Comparison of ENCODE assay signal across 1 cellular context in the genomic region with DNA sequence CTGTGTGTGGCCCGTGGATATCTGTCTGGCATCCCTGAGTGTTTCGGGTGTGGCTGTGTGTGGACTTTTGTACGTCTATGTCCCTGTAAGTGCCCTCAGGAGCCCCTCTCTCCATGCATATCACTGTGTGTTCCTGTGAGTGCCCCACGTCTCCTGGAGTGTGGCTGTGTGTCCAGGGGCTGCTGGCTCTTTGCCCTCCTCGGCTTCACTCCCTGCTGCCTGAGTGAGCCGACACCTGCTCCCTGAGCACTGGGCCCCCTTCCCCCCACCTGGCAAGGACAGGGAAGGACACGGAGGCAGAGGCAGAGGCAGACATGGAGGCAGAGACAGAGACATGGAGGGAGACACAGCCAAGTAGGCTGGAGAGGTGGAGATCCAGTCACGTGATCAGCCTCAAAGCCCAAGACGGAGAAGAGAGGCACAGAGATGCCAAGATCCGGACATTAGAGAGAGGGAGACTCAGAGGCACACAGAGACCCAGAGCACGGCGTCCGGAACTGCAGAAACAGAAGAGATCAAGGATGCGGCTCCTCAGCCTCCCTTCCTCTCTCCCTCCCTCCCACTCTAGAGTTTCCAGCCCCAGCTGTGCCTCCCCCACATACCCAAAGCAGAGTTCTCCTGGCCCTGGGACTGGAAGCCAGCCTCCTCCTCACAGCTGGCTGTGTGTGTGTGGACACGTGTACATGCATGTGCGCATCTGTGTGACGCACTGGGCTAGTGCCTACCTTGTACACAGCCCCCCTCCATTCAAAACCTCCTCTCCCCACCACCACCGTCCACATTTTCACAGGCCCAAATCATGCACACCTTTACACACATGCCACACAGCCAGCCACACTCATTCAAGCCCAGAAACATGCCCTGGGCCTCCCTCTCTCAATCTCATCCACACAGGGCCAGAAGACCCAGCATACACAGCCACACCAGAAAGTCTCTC.
TF ChIP-seq lines count a peak whose summit lies in the region.

No MANE protein-coding gene starts in this region.

TF ChIP-seq in HEK293, 187 proteins besides CTCF, POLR2A, EP300 and RAD21 (continued from another document):
- TF ChIP-seq, protein P1, sequence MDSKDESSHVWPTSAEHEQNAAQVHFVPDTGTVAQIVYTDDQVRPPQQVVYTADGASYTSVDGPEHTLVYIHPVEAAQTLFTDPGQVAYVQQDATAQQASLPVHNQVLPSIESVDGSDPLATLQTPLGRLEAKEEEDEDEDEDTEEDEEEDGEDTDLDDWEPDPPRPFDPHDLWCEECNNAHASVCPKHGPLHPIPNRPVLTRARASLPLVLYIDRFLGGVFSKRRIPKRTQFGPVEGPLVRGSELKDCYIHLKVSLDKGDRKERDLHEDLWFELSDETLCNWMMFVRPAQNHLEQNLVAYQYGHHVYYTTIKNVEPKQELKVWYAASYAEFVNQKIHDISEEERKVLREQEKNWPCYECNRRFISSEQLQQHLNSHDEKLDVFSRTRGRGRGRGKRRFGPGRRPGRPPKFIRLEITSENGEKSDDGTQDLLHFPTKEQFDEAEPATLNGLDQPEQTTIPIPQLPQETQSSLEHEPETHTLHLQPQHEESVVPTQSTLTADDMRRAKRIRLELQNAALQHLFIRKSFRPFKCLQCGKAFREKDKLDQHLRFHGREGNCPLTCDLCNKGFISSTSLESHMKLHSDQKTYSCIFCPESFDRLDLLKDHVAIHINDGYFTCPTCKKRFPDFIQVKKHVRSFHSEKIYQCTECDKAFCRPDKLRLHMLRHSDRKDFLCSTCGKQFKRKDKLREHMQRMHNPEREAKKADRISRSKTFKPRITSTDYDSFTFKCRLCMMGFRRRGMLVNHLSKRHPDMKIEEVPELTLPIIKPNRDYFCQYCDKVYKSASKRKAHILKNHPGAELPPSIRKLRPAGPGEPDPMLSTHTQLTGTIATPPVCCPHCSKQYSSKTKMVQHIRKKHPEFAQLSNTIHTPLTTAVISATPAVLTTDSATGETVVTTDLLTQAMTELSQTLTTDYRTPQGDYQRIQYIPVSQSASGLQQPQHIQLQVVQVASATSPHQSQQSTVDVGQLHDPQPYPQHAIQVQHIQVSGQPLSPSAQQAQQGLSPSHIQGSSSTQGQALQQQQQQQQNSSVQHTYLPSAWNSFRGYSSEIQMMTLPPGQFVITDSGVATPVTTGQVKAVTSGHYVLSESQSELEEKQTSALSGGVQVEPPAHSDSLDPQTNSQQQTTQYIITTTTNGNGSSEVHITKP (tag by site-specific recombination; IDR thresholded peaks at IDR 0.05) = peak; percentile 68
- TF ChIP-seq WT1 (tag by site-specific recombination; IDR thresholded peaks at IDR 0.05) (peak; percentile 50; the same call in 1 of the 2 replicates), ZNF341 (tag by site-specific recombination; IDR thresholded peaks at IDR 0.05; ENCODE audit: low read depth) (peak; percentile 57; the same call in 1 of the 2 replicates), OSR2 (tag by site-specific recombination; IDR thresholded peaks at IDR 0.05) (no peak), ZNF664 (tag by site-specific recombination; IDR thresholded peaks at IDR 0.05) (no peak), BCL11A (tag by site-specific recombination; IDR thresholded peaks at IDR 0.05; ENCODE audit: low read depth) (no peak), ZNF660 (tag by site-specific recombination; IDR thresholded peaks at IDR 0.05) (no peak), ZNF2 (tag by site-specific recombination; IDR thresholded peaks at IDR 0.05) (0 out of 2 replicates have a peak, but pooled peaks have one; percentile 15), ZNF433 (tag by site-specific recombination; IDR thresholded peaks at IDR 0.05; ENCODE audit: low read depth) (no peak), ZNF529 (tag by site-specific recombination; IDR thresholded peaks at IDR 0.05; ENCODE audit: insufficient replicate concordance) (no peak), ZNF335 (tag by site-specific recombination; conservative IDR thresholded peaks at IDR 0.05) (peak; percentile 29; the same call in 1 of the 2 replicates)
- TF ChIP-seq, protein P2, sequence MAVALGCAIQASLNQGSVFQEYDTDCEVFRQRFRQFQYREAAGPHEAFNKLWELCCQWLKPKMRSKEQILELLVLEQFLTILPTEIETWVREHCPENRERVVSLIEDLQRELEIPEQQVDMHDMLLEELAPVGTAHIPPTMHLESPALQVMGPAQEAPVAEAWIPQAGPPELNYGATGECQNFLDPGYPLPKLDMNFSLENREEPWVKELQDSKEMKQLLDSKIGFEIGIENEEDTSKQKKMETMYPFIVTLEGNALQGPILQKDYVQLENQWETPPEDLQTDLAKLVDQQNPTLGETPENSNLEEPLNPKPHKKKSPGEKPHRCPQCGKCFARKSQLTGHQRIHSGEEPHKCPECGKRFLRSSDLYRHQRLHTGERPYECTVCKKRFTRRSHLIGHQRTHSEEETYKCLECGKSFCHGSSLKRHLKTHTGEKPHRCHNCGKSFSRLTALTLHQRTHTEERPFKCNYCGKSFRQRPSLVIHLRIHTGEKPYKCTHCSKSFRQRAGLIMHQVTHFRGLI (tag by site-specific recombination; IDR thresholded peaks at IDR 0.05) = no peak
- TF ChIP-seq, protein P3, sequence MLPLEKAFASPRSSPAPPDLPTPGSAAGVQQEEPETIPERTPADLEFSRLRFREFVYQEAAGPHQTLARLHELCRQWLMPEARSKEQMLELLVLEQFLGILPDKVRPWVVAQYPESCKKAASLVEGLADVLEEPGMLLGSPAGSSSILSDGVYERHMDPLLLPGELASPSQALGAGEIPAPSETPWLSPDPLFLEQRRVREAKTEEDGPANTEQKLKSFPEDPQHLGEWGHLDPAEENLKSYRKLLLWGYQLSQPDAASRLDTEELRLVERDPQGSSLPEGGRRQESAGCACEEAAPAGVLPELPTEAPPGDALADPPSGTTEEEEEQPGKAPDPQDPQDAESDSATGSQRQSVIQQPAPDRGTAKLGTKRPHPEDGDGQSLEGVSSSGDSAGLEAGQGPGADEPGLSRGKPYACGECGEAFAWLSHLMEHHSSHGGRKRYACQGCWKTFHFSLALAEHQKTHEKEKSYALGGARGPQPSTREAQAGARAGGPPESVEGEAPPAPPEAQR (tag by site-specific recombination; IDR thresholded peaks at IDR 0.05) = 0 out of 2 replicates have a peak, but pooled peaks have one; percentile 25
